In genomic region chr10:72315054-72315453, GRCh38 we compare ENCODE assay signal across 13 cellular contexts. TPM values are rescaled to one million over a fixed set of nuclear protein-coding genes. Genes with fewer than 3 reads are reported as not detected.
DNase-seq lines count a peak whose midpoint lies in the region; ATAC-seq and TF ChIP-seq lines count a peak whose summit lies in the region.
"Had no signal": no experiment of that assay in that cellular context is flagged by ENCODE, and none has a peak within 500 bp of the region (broad histone marks: within the 10 kb centered on the region; RNA-seq: fewer than 3 reads in every experiment).

No MANE protein-coding gene starts in this region.

- H3K36me3 Mint-ChIP-seq in activated CD8-positive, alpha-beta T cell treated with anti-CD3 and anti-CD28 coated beads for 36 hours (ENCODE audit: low read depth): peaks cover 11% of the 10 kb centered on the region
- peaks cover 10% of the 10 kb centered on the region for H3K36me3 Mint-ChIP-seq in activated CD8-positive, alpha-beta T cell treated with anti-CD3 and anti-CD28 coated beads, Interleukin-2, amount 10 ng/mL, durations not matched to agents 7 days and 5 days (ENCODE audit: low read depth)
- H3K36me3 Mint-ChIP-seq in CD8-positive, alpha-beta memory T cell: no peaks in the 10 kb centered on the region
- H3K36me3 Mint-ChIP-seq: stimulated activated naive B cell treated with anti-CD40 and anti-IgM and Interleukin-4, amounts not matched to agents 10 μg/mL and 1 μg/mL and 100 μg/mL, for 72 hours had no signal

- CTCF ChIA-PET in activated CD8-positive, alpha-beta T cell treated with anti-CD3 and anti-CD28 coated beads for 36 hours (lab: Charles Lee): interaction anchor here (1.8 to 2.3 kb wide), 2 partner anchors 9 to 40 kb away, joined by 6 to 7 read pairs; no protein-coding TSS in a partner anchor
- CTCF ChIA-PET in activated CD8-positive, alpha-beta T cell treated with anti-CD3 and anti-CD28 coated beads, Interleukin-2, amount 10 ng/mL, durations not matched to agents 7 days and 5 days (lab: Charles Lee): interaction anchor here (2.3 kb wide), 1 partner anchor 41 kb away, joined by 7 read pairs; the partner anchor contains the start of gene DDIT4
- CTCF ChIA-PET in CD8-positive, alpha-beta memory T cell (lab: Charles Lee): interaction anchor here (1.9 to 2.4 kb wide), 2 partner anchors 18 to 40 kb away, joined by 6 read pairs; no protein-coding TSS in a partner anchor

- no peaks in the 10 kb centered on the region for H3K9me3 Mint-ChIP-seq in activated CD8-positive, alpha-beta T cell treated with anti-CD3 and anti-CD28 coated beads for 36 hours
- H3K9me3 Mint-ChIP-seq in activated CD8-positive, alpha-beta T cell treated with anti-CD3 and anti-CD28 coated beads, Interleukin-2, amount 10 ng/mL, durations not matched to agents 7 days and 5 days (ENCODE audit: insufficient read depth): no peaks in the 10 kb centered on the region
- no peaks in the 10 kb centered on the region for H3K9me3 Mint-ChIP-seq in CD8-positive, alpha-beta memory T cell
- H3K9me3 Mint-ChIP-seq: stimulated activated naive B cell treated with anti-CD40 and anti-IgM and Interleukin-4, amounts not matched to agents 10 μg/mL and 1 μg/mL and 100 μg/mL, for 72 hours had no signal

- peaks cover 57% of the 10 kb centered on the region for H3K4me1 Mint-ChIP-seq in activated CD8-positive, alpha-beta T cell treated with anti-CD3 and anti-CD28 coated beads for 36 hours (ENCODE audit: low read depth)
- peaks cover 66% of the 10 kb centered on the region for H3K4me1 Mint-ChIP-seq in activated CD8-positive, alpha-beta T cell treated with anti-CD3 and anti-CD28 coated beads, Interleukin-2, amount 10 ng/mL, durations not matched to agents 7 days and 5 days (ENCODE audit: low read depth)
- peaks cover 36 to 55% (median 40%) of the 10 kb centered on the region in 3 donors for H3K4me1 Mint-ChIP-seq in CD8-positive, alpha-beta memory T cell

- WGBS in transverse colon (ENCODE audit: low coverage in 1 of 2), 2 donors: 38 to 60% methylated on average over 6 to 7 of the region's 7 CpGs

- no peak overlapping the region for H3K4me3 Mint-ChIP-seq in activated CD8-positive, alpha-beta T cell treated with anti-CD3 and anti-CD28 coated beads for 36 hours
- H3K4me3 Mint-ChIP-seq in activated CD8-positive, alpha-beta T cell treated with anti-CD3 and anti-CD28 coated beads, Interleukin-2, amount 10 ng/mL, durations not matched to agents 7 days and 5 days: no peak overlapping the region
- no peak overlapping the region for H3K4me3 Mint-ChIP-seq in CD8-positive, alpha-beta memory T cell
- H3K4me3 Mint-ChIP-seq: stimulated activated naive B cell treated with anti-CD40 and anti-IgM and Interleukin-4, amounts not matched to agents 10 μg/mL and 1 μg/mL and 100 μg/mL, for 72 hours had no signal

- in situ Hi-C loops in transverse colon (cut with MboI; ENCODE audit: low pct_ligation_motif_present in 1 of 4, low pct_unique_long_range_greater_than_20kb in 1 of 4, low sequenced_read_pairs in 3 of 4): no loop called here

- no peak for TF ChIP-seq CTCF in activated CD8-positive, alpha-beta T cell treated with anti-CD3 and anti-CD28 coated beads for 36 hours (IDR thresholded peaks at IDR 0.05)
- TF ChIP-seq CTCF in transverse colon (IDR thresholded peaks at IDR 0.05): no peak

- H3K4me1 ChIP-seq in muscle layer of duodenum (ENCODE audit: control insufficient read depth in 1 of 2, insufficient read depth in 2 of 2, low read length in 2 of 2) (peaks cover 20 to 32% of the 10 kb centered on the region in 2 donors), transverse colon (peaks cover 32 to 59% (median 49%) of the 10 kb centered on the region in 4 donors), SJCRH30 (peaks cover 15% of the 10 kb centered on the region)
- H3K4me1 ChIP-seq in CD8-positive, alpha-beta memory T cell (ENCODE audit: insufficient read depth, low read length): peaks cover 62% of the 10 kb centered on the region

- H3K36me3 ChIP-seq in muscle layer of duodenum (ENCODE audit: control insufficient read depth in 1 of 2, insufficient read depth in 2 of 2, low read length in 2 of 2) (no peaks in the 10 kb centered on the region), transverse colon (no peaks in the 10 kb centered on the region), SJCRH30 (no peaks in the 10 kb centered on the region)
- H3K36me3 ChIP-seq in CD8-positive, alpha-beta memory T cell (ENCODE audit: insufficient read depth, low read length): no peaks in the 10 kb centered on the region

- no peak for ATAC-seq in activated CD8-positive, alpha-beta T cell treated with anti-CD3 and anti-CD28 coated beads for 36 hours
- ATAC-seq in activated CD8-positive, alpha-beta T cell treated with anti-CD3 and anti-CD28 coated beads, Interleukin-2, amount 10 ng/mL, durations not matched to agents 7 days and 5 days: no peak
- ATAC-seq: stimulated activated naive B cell treated with anti-CD40 and anti-IgM and Interleukin-4, amounts not matched to agents 10 μg/mL and 1 μg/mL and 100 μg/mL, for 72 hours had no signal

- DNase-seq in activated CD8-positive, alpha-beta T cell treated with anti-CD3 and anti-CD28 coated beads for 36 hours: no peak
- DNase-seq in activated CD8-positive, alpha-beta T cell treated with anti-CD3 and anti-CD28 coated beads, Interleukin-2, amount 10 ng/mL, durations not matched to agents 7 days and 5 days: no peak
- no peak for DNase-seq in caudate nucleus (lab: John Stamatoyannopoulos, UW)
- DNase-seq in transverse colon: no peak
- DNase-seq in Ammon's horn (ENCODE audit: low spot score): no peak
- DNase-seq in SJCRH30: no peak
- DNase-seq in CD8-positive, alpha-beta memory T cell: no peak
- DNase-seq: ACHN; activated CD4-positive, alpha-beta T cell treated with anti-CD3 and anti-CD28 coated beads, Interleukin-2, amount 50 U/mL, for 4 hours; GDM1; NCI-H2081; stimulated activated naive B cell treated with anti-CD40 and anti-IgM and Interleukin-4, amounts not matched to agents 10 μg/mL and 1 μg/mL and 100 μg/mL, for 72 hours had no signal

- no peaks in the 10 kb centered on the region for H3K27me3 Mint-ChIP-seq in activated CD8-positive, alpha-beta T cell treated with anti-CD3 and anti-CD28 coated beads for 36 hours
- H3K27me3 Mint-ChIP-seq in activated CD8-positive, alpha-beta T cell treated with anti-CD3 and anti-CD28 coated beads, Interleukin-2, amount 10 ng/mL, durations not matched to agents 7 days and 5 days (ENCODE audit: low read depth): no peaks in the 10 kb centered on the region
- no peaks in the 10 kb centered on the region for H3K27me3 Mint-ChIP-seq in CD8-positive, alpha-beta memory T cell
- H3K27me3 Mint-ChIP-seq: stimulated activated naive B cell treated with anti-CD40 and anti-IgM and Interleukin-4, amounts not matched to agents 10 μg/mL and 1 μg/mL and 100 μg/mL, for 72 hours had no signal

- H3K9me3 ChIP-seq in muscle layer of duodenum (ENCODE audit: control insufficient read depth in 1 of 2, low read length in 2 of 2) (no peaks in the 10 kb centered on the region), transverse colon (no peaks in the 10 kb centered on the region), SJCRH30 (replicated peaks) (no peaks in the 10 kb centered on the region)
- H3K9me3 ChIP-seq in CD8-positive, alpha-beta memory T cell (ENCODE audit: low read length): no peaks in the 10 kb centered on the region

- no peak for TF ChIP-seq EP300 in transverse colon (IDR thresholded peaks at IDR 0.05; ENCODE audit: low read depth)

- POLR2A ChIA-PET in activated CD8-positive, alpha-beta T cell treated with anti-CD3 and anti-CD28 coated beads for 36 hours (lab: Charles Lee): interaction anchor here (3.3 to 28.1 kb wide), 3 partner anchors 12 to 40 kb away, joined by 20 to 796 read pairs (median 138); partner anchors contain the start of gene DDIT4
- POLR2A ChIA-PET in activated CD8-positive, alpha-beta T cell treated with anti-CD3 and anti-CD28 coated beads, Interleukin-2, amount 10 ng/mL, durations not matched to agents 7 days and 5 days (lab: Charles Lee): interaction anchor here (0.8 to 1.0 kb wide), 2 partner anchors 11 to 42 kb away, joined by 3 to 5 read pairs; no protein-coding TSS in a partner anchor
- POLR2A ChIA-PET in CD8-positive, alpha-beta memory T cell (lab: Charles Lee): interaction anchor here (0.7 to 1.1 kb wide), 2 partner anchors 17 to 955 kb away, joined by 3 read pairs; no protein-coding TSS in a partner anchor

- H3K27me3 ChIP-seq in muscle layer of duodenum (ENCODE audit: low read depth, low read length): no peaks in the 10 kb centered on the region
- H3K27me3 ChIP-seq in transverse colon: no peaks in the 10 kb centered on the region
- H3K27me3 ChIP-seq in SJCRH30: no peaks in the 10 kb centered on the region
- no peaks in the 10 kb centered on the region for H3K27me3 ChIP-seq in CD8-positive, alpha-beta memory T cell (ENCODE audit: insufficient read depth, low read length, poor library complexity, severe bottlenecking)

- H3K27ac ChIP-seq in caudate nucleus (ENCODE audit: low read depth, low read length) (peak overlapping the region; percentile 67), muscle layer of duodenum (ENCODE audit: low read length) (peak overlapping the region; percentile 24), transverse colon (peak overlapping the region; percentile 60 to 84 (median 76)), SJCRH30 (no peak overlapping the region)
- no peak overlapping the region for H3K27ac ChIP-seq in CD8-positive, alpha-beta memory T cell (ENCODE audit: low read depth, low read length)

- intact Hi-C loops in activated CD8-positive, alpha-beta T cell treated with anti-CD3 and anti-CD28 coated beads for 36 hours (cut with micrococcal nuclease): no loop called here
- intact Hi-C loops in transverse colon (cut with DNase I; ENCODE audit: low total_unique reads): no loop called here

- peak overlapping the region; percentile 87 for H3K27ac Mint-ChIP-seq in activated CD8-positive, alpha-beta T cell treated with anti-CD3 and anti-CD28 coated beads for 36 hours
- H3K27ac Mint-ChIP-seq in activated CD8-positive, alpha-beta T cell treated with anti-CD3 and anti-CD28 coated beads, Interleukin-2, amount 10 ng/mL, durations not matched to agents 7 days and 5 days: no peak overlapping the region
- H3K27ac Mint-ChIP-seq in CD8-positive, alpha-beta memory T cell: peak overlapping the region in 2 of 8 donors; percentile 37 to 86

- no peak for TF ChIP-seq POLR2A in transverse colon (IDR thresholded peaks at IDR 0.05)

- H3K4me3 ChIP-seq in muscle layer of duodenum (ENCODE audit: low read depth in 1 of 2, low read length in 2 of 2) (no peak overlapping the region), transverse colon (no peak overlapping the region), SJCRH30 (no peak overlapping the region)
- no peak overlapping the region for H3K4me3 ChIP-seq in CD8-positive, alpha-beta memory T cell (ENCODE audit: low read length)

RNA-seq across cellular contexts. Expression of gene DNAJB12, which starts 39.7 kb away (rescaled TPM):
- 10 to 100 TPM; 17.1 to 17.5 TPM for total RNA-seq in activated CD8-positive, alpha-beta T cell treated with anti-CD3 and anti-CD28 coated beads for 36 hours
- total RNA-seq in activated CD8-positive, alpha-beta T cell treated with anti-CD3 and anti-CD28 coated beads, Interleukin-2, amount 10 ng/mL, durations not matched to agents 7 days and 5 days: 10 to 100 TPM; 26.4 to 29.7 TPM
- 10 to 100 TPM; 33.7 to 69.2 (median 38.0) TPM for total RNA-seq in transverse colon
- 20.8 and 22.3 TPM in 2 replicates for total RNA-seq in SJCRH30 (2014; rRNA removed; shearing (Covaris generic))
- total RNA-seq in CD8-positive, alpha-beta memory T cell: 10 to 100 TPM; 29.4 to 30.4 TPM
- 28.0 TPM for polyA plus RNA-seq in CD8-positive, alpha-beta memory T cell

RNA-seq across cellular contexts. Expression of gene DDIT4, which starts 41.3 kb away (rescaled TPM):
- 1,000 to 10,000 TPM; 1,071 to 1,096 TPM for total RNA-seq in activated CD8-positive, alpha-beta T cell treated with anti-CD3 and anti-CD28 coated beads for 36 hours
- 100 to 1,000 TPM; 382 to 384 TPM for total RNA-seq in activated CD8-positive, alpha-beta T cell treated with anti-CD3 and anti-CD28 coated beads, Interleukin-2, amount 10 ng/mL, durations not matched to agents 7 days and 5 days
- total RNA-seq in transverse colon: 100 to 1,000 TPM in 3 of 4 donors, 10 to 100 TPM in 1; 64.5 to 356 (median 150) TPM
- total RNA-seq in SJCRH30 (2014; rRNA removed; shearing (Covaris generic)): 84.5 and 94.2 TPM in 2 replicates
- 100 to 1,000 TPM; 144 to 156 TPM for total RNA-seq in CD8-positive, alpha-beta memory T cell
- 183 TPM for polyA plus RNA-seq in CD8-positive, alpha-beta memory T cell

Comparison
In these comparisons a context has a peak if more than half of its experiments do, and no peak if none do; other contexts are left out.
1. H3K27ac ChIP-seq: peak in caudate nucleus (single experiment), muscle layer of duodenum (single experiment) and transverse colon (4 of 4); none in SJCRH30 (single experiment) and CD8-positive, alpha-beta memory T cell (single experiment).